ENCODE assay signal across 9 cellular contexts in genomic region chr4:156941940-156942548, GRCh38. TPM values are rescaled to one million over a fixed set of nuclear protein-coding genes. Genes with fewer than 3 reads are reported as not detected.
DNase-seq lines count a peak whose midpoint lies in the region; ATAC-seq and TF ChIP-seq lines count a peak whose summit lies in the region.
"Had no signal": no experiment of that assay in that cellular context is flagged by ENCODE, and none has a peak within 500 bp of the region (broad histone marks: within the 10 kb centered on the region; RNA-seq: fewer than 3 reads in every experiment).

No MANE protein-coding gene starts in this region.

- WGBS in HUES64 = 15% methylated on average over 7 of the region's 7 CpGs
- WGBS in iPS DF 6.9 (ENCODE audit: insufficient coverage, insufficient read length) = no CpG with 5 or more reads among the region's 7 CpGs

- in situ Hi-C loops in G401 (cut with HindIII; ENCODE audit: low sequenced_read_pairs) = no loop called here

- H3K36me3 ChIP-seq in HUES64 (ENCODE audit: insufficient read depth, low read length) = no peaks in the 10 kb centered on the region
- H3K36me3 ChIP-seq in iPS DF 6.9 (ENCODE audit: control insufficient read depth, insufficient read depth, low read length) = no peaks in the 10 kb centered on the region
- H3K36me3 ChIP-seq in tibial artery = no peaks in the 10 kb centered on the region

- no peak for TF ChIP-seq CTCF in WI38 (IDR thresholded peaks at IDR 0.05; ENCODE audit: low read depth, low read length)
- TF ChIP-seq CTCF in tibial artery (IDR thresholded peaks at IDR 0.05) = no peak

- no peak overlapping the region for H3K27ac Mint-ChIP-seq in T-cell
- H3K27ac Mint-ChIP-seq: memory B cell had no signal

- peak overlapping the region; percentile 43; the same call in 1 of the 2 replicates for H3K9ac ChIP-seq in HUES64 (ENCODE audit: low read depth, low read length)

- H3K36me3 Mint-ChIP-seq in T-cell = no peaks in the 10 kb centered on the region
- H3K36me3 Mint-ChIP-seq: memory B cell had no signal

- H3K9me3 ChIP-seq in HUES64 (ENCODE audit: insufficient read depth, low read depth, low read length) (no peaks in the 10 kb centered on the region), iPS DF 6.9 (ENCODE audit: control insufficient read depth, insufficient read depth, low read length) (no peaks in the 10 kb centered on the region), tibial artery (no peaks in the 10 kb centered on the region)

- H3K27ac ChIP-seq in HUES64 (ENCODE audit: low read depth, low read length) (0 out of 2 replicates have a peak overlapping the region, but pooled peaks have one; percentile 15), iPS DF 6.9 (ENCODE audit: low read length) (no peak overlapping the region), tibial artery (peak overlapping the region; percentile 78 to 80)

- POLR2A ChIA-PET in T-cell (lab: Charles Lee) = no interaction called here

- intact Hi-C loops in tibial artery (cut with DNase I; ENCODE audit: low total_unique reads) = no loop called here

- H3K4me3 Mint-ChIP-seq in T-cell = no peak overlapping the region
- H3K4me3 Mint-ChIP-seq: memory B cell had no signal

- H3K4me3 ChIP-seq in HUES64 (ENCODE audit: low read length) (no peak overlapping the region), WI38 (ENCODE audit: low read depth, low read length) (peak overlapping the region; percentile 35), iPS DF 6.9 (ENCODE audit: low read length) (no peak overlapping the region), tibial artery (peak overlapping the region; percentile 36 to 39)

- no peaks in the 10 kb centered on the region for H3K4me1 Mint-ChIP-seq in T-cell
- H3K4me1 Mint-ChIP-seq: memory B cell had no signal

- DNase-seq in iPS DF 6.9 (ENCODE audit: low read depth, low spot score) (peak; percentile 29), tibial artery (peak in 1 of 2 donors; percentile 22), G401 (ENCODE audit: low spot score) (no peak), left lobe of liver (ENCODE audit: low spot score) (no peak), T-cell (no peak), SK-N-DZ (ENCODE audit: low spot score) (no peak)

- CTCF ChIA-PET in T-cell (lab: Charles Lee) = no interaction called here

- H3K27me3 Mint-ChIP-seq in T-cell = no peaks in the 10 kb centered on the region
- H3K27me3 Mint-ChIP-seq: memory B cell had no signal

- no peak for ATAC-seq in left lobe of liver
- ATAC-seq in T-cell (replicated peaks in 1 of 4) = no peak

- H3K27me3 ChIP-seq in HUES64 (ENCODE audit: insufficient read depth, low read length) (no peaks in the 10 kb centered on the region), iPS DF 6.9 (ENCODE audit: control insufficient read depth, insufficient read depth, low read length) (no peaks in the 10 kb centered on the region), tibial artery (no peaks in the 10 kb centered on the region)

- H3K9me3 Mint-ChIP-seq in T-cell = peaks cover 0 to 5% (median 3%) of the 10 kb centered on the region in 3 donors
- H3K9me3 Mint-ChIP-seq: memory B cell had no signal

- peaks cover 20% of the 10 kb centered on the region for H3K4me1 ChIP-seq in HUES64 (ENCODE audit: insufficient read depth, low read length)
- no peaks in the 10 kb centered on the region for H3K4me1 ChIP-seq in iPS DF 6.9 (ENCODE audit: control insufficient read depth, insufficient read depth, low read length)
- peaks cover 0 to 81% (median 47%) of the 10 kb centered on the region in 4 donors for H3K4me1 ChIP-seq in tibial artery

RNA-seq across cellular contexts. Expression of gene PDGFC, which starts 29.6 kb away (rescaled TPM):
- polyA plus RNA-seq in HUES64 (2013, experiment 1 of 2) = 2.7 TPM
- 6.9 TPM for polyA plus RNA-seq in HUES64 (2013, experiment 2 of 2)
- total RNA-seq in G401 (2014; rRNA removed; shearing (Covaris generic)) = 28.2 and 28.3 TPM in 2 replicates
- total RNA-seq in left lobe of liver (9.1 TPM), T-cell (1 to 10 TPM in 1 of 5 donors, under 1 TPM in 4; 0.12 to 1.5 (median 0.47) TPM)
- polyA plus RNA-seq in SK-N-DZ (2014; cell fraction: cytosol; rRNA removed) = 0.03 and 1.3 TPM in 2 replicates
- polyA plus RNA-seq in SK-N-DZ (2014; cell fraction: nucleus; rRNA removed) = not detected in 2 replicates

Comparison
In these comparisons a context has a peak if more than half of its experiments do, and no peak if none do; other contexts are left out.
1. H3K4me3 ChIP-seq: peak in WI38 (single experiment) and tibial artery (2 of 2); none in HUES64 (single experiment) and iPS DF 6.9 (single experiment).